In the genomic region with DNA sequence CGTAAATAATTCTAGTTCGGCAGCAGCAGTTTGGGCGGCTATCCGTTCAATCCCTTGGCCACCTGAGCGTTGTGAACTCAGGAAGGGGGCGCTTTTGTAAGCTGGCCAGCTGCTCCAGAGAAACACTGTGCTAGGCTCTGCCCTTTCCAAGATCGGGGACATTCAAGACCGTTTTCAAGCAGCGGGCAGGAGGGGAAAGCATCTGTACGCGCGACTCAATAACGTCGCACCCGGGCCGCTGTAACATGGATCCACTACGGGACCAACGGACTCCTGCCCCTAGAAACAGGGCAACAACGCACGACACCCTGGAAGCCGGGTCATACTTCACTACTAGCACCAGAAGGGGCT, we compare ENCODE assay signal across 8 cellular contexts. TPM values are rescaled to one million over a fixed set of nuclear protein-coding genes. Genes with fewer than 3 reads are reported as not detected.
DNase-seq lines count a peak whose midpoint lies in the region; ATAC-seq and TF ChIP-seq lines count a peak whose summit lies in the region.

No MANE protein-coding gene starts in this region.

- intact Hi-C loops in posterior cingulate gyrus (cut with DNase I), result loop anchor here (10.0 kb wide), 1 partner anchor 112 kb away; a partner anchor contains a TSS

- ATAC-seq in naive B cell (ENCODE audit: low read depth in 2 of 2), result peak; percentile 5 to 6

- no peaks in the 10 kb centered on the region for H3K27me3 ChIP-seq in GM06990 (replicated peaks; ENCODE audit: control insufficient read depth, insufficient read depth, low read length)

- peak overlapping the region; percentile 80 for H3K4me3 ChIP-seq in GM06990 (replicated peaks; ENCODE audit: low read depth, low read length)

- TF ChIP-seq CTCF in GM06990 (IDR thresholded peaks at IDR 0.05; ENCODE audit: insufficient read depth, low read length, poor library complexity, severe bottlenecking), result peak; percentile 32

- H3K4me3 Mint-ChIP-seq in naive B cell, result peak overlapping the region; percentile 89 to 97 (median 92)

- no peak for DNase-seq in GM06990 (ENCODE audit: extremely low read depth, insufficient read length)
- DNase-seq in HCEC 1CT, result peak; percentile 44
- peak; percentile 48 for DNase-seq in NCI-H524 treated with DMSO at 0.1 percent for 48 hours (lab: John Stamatoyannopoulos, UW)
- peak; percentile 22 for DNase-seq in cerebellar cortex (ENCODE audit: low spot score)
- DNase-seq in naive B cell, result no peak
- DNase-seq in amygdala (lab: John Stamatoyannopoulos, UW), result no peak
- DNase-seq in posterior cingulate gyrus, result no peak
- no peak for DNase-seq in GM03348 (ENCODE audit: low spot score)

- H3K27me3 Mint-ChIP-seq in naive B cell, result no peaks in the 10 kb centered on the region

- H3K36me3 Mint-ChIP-seq in naive B cell, result no peaks in the 10 kb centered on the region

- H3K9me3 Mint-ChIP-seq in naive B cell, result no peaks in the 10 kb centered on the region

- peaks cover 10 to 26% (median 15%) of the 10 kb centered on the region in 3 donors for H3K4me1 Mint-ChIP-seq in naive B cell

- H3K36me3 ChIP-seq in GM06990 (ENCODE audit: control insufficient read depth, insufficient read depth, low read length), result no peaks in the 10 kb centered on the region

- H3K27ac Mint-ChIP-seq in naive B cell, result peak overlapping the region in 4 of 6 donors; percentile 56 to 92 (median 84)

RNA-seq across cellular contexts. Expression of a gene that starts 0.5 kb away (rescaled TPM):
- 1 to 10 TPM in 1 of 6 donors, under 1 TPM in 4, not detected in 1; 0.49 to 1.7 (median 0.79) TPM for polyA plus RNA-seq in naive B cell (ENCODE audit: low read depth in 6 of 6)

RNA-seq across cellular contexts. Expression of a gene that starts 26.0 kb away (rescaled TPM):
- polyA plus RNA-seq in naive B cell (ENCODE audit: low read depth in 6 of 6), result 10 to 100 TPM; 33.3 to 66.5 (median 47.3) TPM

RNA-seq across cellular contexts. Expression of a gene that starts 52.7 kb away (rescaled TPM):
- polyA plus RNA-seq in naive B cell (ENCODE audit: low read depth in 6 of 6), result under 1 TPM in 2 of 6 donors, not detected in 4; 0.44 to 0.98 TPM

Comparison
In these comparisons a context has a peak if more than half of its experiments do, and no peak if none do; other contexts are left out.
1. DNase-seq: peak in HCEC 1CT (single experiment), NCI-H524 treated with DMSO at 0.1 percent for 48 hours (single experiment) and cerebellar cortex (single experiment); none in GM06990 (single experiment), naive B cell (single experiment), amygdala (0 of 56), posterior cingulate gyrus (0 of 10) and GM03348 (single experiment).